Comparison of ENCODE assay signal across 22 cellular contexts in genomic region chrX:56029691-56030090, GRCh38.
"Had no signal": no experiment of that assay in that cellular context is flagged by ENCODE, and none has a peak within 500 bp of the region (broad histone marks: within the 10 kb centered on the region; RNA-seq: fewer than 3 reads in every experiment).

No MANE protein-coding gene starts in this region.

- H3K36me3 ChIP-seq: heart left ventricle, neural progenitor cell, ovary, right atrium auricular region, stomach, thoracic aorta, transverse colon had no signal

- H3K4me2 ChIP-seq: neural progenitor cell had no signal

- H3K36me3 Mint-ChIP-seq: natural killer cell treated with Interleukin-12 subunit alpha and Interleukin-12 subunit beta and Interleukin-15 and Interleukin-18, amount 100 ng/mL, for 72 hours; neural progenitor cell had no signal

- H3K9ac ChIP-seq: neural progenitor cell had no signal

- H3K9me3 Mint-ChIP-seq: natural killer cell treated with Interleukin-12 subunit alpha and Interleukin-12 subunit beta and Interleukin-15 and Interleukin-18, amount 100 ng/mL, for 72 hours; neural progenitor cell had no signal

- H3K4me1 Mint-ChIP-seq: neural progenitor cell had no signal

- H3K27ac Mint-ChIP-seq: natural killer cell treated with Interleukin-12 subunit alpha and Interleukin-12 subunit beta and Interleukin-15 and Interleukin-18, amount 100 ng/mL, for 72 hours; neural progenitor cell had no signal

- H3K4me1 ChIP-seq: heart left ventricle, neural progenitor cell, right atrium auricular region, stomach, transverse colon had no signal

- H2AFZ ChIP-seq: neural progenitor cell had no signal

- H3K4me3 Mint-ChIP-seq: natural killer cell treated with Interleukin-12 subunit alpha and Interleukin-12 subunit beta and Interleukin-15 and Interleukin-18, amount 100 ng/mL, for 72 hours; neural progenitor cell had no signal

- H3K27ac ChIP-seq: heart left ventricle, neural progenitor cell, ovary, right atrium auricular region, stomach, thoracic aorta, transverse colon had no signal

- ATAC-seq: esophagus mucosa; heart left ventricle; left colon; natural killer cell treated with Interleukin-12 subunit alpha and Interleukin-12 subunit beta and Interleukin-15 and Interleukin-18, amount 100 ng/mL, for 72 hours had no signal

- H3K27me3 ChIP-seq: heart left ventricle, neural progenitor cell, ovary, right atrium auricular region, stomach, transverse colon had no signal

- FAIRE-seq: endometrium, frontal cortex, small intestine, urothelium cell line had no signal

- H3K4me3 ChIP-seq: heart left ventricle, neural progenitor cell, ovary, right atrium auricular region, stomach, thoracic aorta, transverse colon had no signal

- DNase-seq: effector memory CD4-positive, alpha-beta T cell; heart left ventricle; hippocampal formation; left colon; mesenchymal stem cell; midbrain; nucleus accumbens; ovary; small intestine; stimulated activated CD4-positive, alpha-beta T cell treated with anti-CD3 and anti-CD28 coated beads, Interleukin-12 subunit alpha, Interleukin-12 subunit beta, amount 100 ng/mL, for 4 hours; stimulated activated naive CD4-positive, alpha-beta T cell; stomach; substantia nigra; transverse colon had no signal

- H3K9me3 ChIP-seq: heart left ventricle, ovary, right atrium auricular region, stomach, thoracic aorta, transverse colon had no signal
